11 cellular contexts compared by ENCODE assay signal in genomic region chr10:97412891-97413304, GRCh38. TPM values are rescaled to one million over a fixed set of nuclear protein-coding genes. Genes with fewer than 3 reads are reported as not detected.
DNase-seq lines count a peak whose midpoint lies in the region; ATAC-seq and TF ChIP-seq lines count a peak whose summit lies in the region.
"Had no signal": no experiment of that assay in that cellular context is flagged by ENCODE, and none has a peak within 500 bp of the region (broad histone marks: within the 10 kb centered on the region; RNA-seq: fewer than 3 reads in every experiment).

No MANE protein-coding gene starts in this region.

- BruUV-seq in MCF 10A (replicated peaks; lab: Mats Ljungman, UMichigan), result no TSS peak

- H3K4me1 ChIP-seq in breast epithelium, result no peaks in the 10 kb centered on the region

- no peak for TF ChIP-seq POLR2A in breast epithelium (IDR thresholded peaks at IDR 0.05)

- H3K36me3 ChIP-seq in breast epithelium, result no peaks in the 10 kb centered on the region
- H3K36me3 ChIP-seq: BLaER1 had no signal

- peak overlapping the region; percentile 13 for H3K4me3 Mint-ChIP-seq in MCF 10A (ENCODE audit: unreplicated experiment)
- peak overlapping the region; percentile 56 for H3K4me3 Mint-ChIP-seq in activated CD8-positive, alpha-beta memory T cell treated with anti-CD3 and anti-CD28 coated beads, Interleukin-2, amount 10 ng/mL, durations not matched to agents 7 days and 5 days
- H3K4me3 Mint-ChIP-seq in stimulated activated naive B cell treated with anti-CD40 and anti-IgM and Interleukin-4, amounts not matched to agents 10 μg/mL and 1 μg/mL and 100 μg/mL, for 72 hours, result no peak overlapping the region

- H3K4me1 Mint-ChIP-seq in MCF 10A (ENCODE audit: insufficient read depth, unreplicated experiment), result peaks cover 8% of the 10 kb centered on the region
- H3K4me1 Mint-ChIP-seq in activated CD8-positive, alpha-beta memory T cell treated with anti-CD3 and anti-CD28 coated beads, Interleukin-2, amount 10 ng/mL, durations not matched to agents 7 days and 5 days, result peaks cover 59% of the 10 kb centered on the region
- H3K4me1 Mint-ChIP-seq in stimulated activated naive B cell treated with anti-CD40 and anti-IgM and Interleukin-4, amounts not matched to agents 10 μg/mL and 1 μg/mL and 100 μg/mL, for 72 hours, result peaks cover 7 to 23% of the 10 kb centered on the region in 2 donors

- TF ChIP-seq CTCF in MCF 10A (IDR thresholded peaks at IDR 0.05; ENCODE audit: unreplicated experiment), result no peak
- TF ChIP-seq CTCF in breast epithelium (IDR thresholded peaks at IDR 0.05), result no peak

- H3K36me3 Mint-ChIP-seq in MCF 10A (ENCODE audit: insufficient read depth, unreplicated experiment), result no peaks in the 10 kb centered on the region
- no peaks in the 10 kb centered on the region for H3K36me3 Mint-ChIP-seq in activated CD8-positive, alpha-beta memory T cell treated with anti-CD3 and anti-CD28 coated beads, Interleukin-2, amount 10 ng/mL, durations not matched to agents 7 days and 5 days
- H3K36me3 Mint-ChIP-seq in stimulated activated naive B cell treated with anti-CD40 and anti-IgM and Interleukin-4, amounts not matched to agents 10 μg/mL and 1 μg/mL and 100 μg/mL, for 72 hours, result no peaks in the 10 kb centered on the region

- peak; percentile 50 for ATAC-seq in activated CD8-positive, alpha-beta memory T cell treated with anti-CD3 and anti-CD28 coated beads, Interleukin-2, amount 10 ng/mL, durations not matched to agents 7 days and 5 days
- ATAC-seq in stimulated activated naive B cell treated with anti-CD40 and anti-IgM and Interleukin-4, amounts not matched to agents 10 μg/mL and 1 μg/mL and 100 μg/mL, for 72 hours (replicated peaks), result no peak
- ATAC-seq: Right ventricle myocardium inferior had no signal

- POLR2A ChIA-PET in MCF 10A (lab: Yijun Ruan, JAX), result interaction anchor here (0.6 to 5.0 kb wide), 12 partner anchors 9 to 302 kb away, joined by 3 to 46 read pairs (median 4); partner anchors contain the start of genes ANKRD2, AVPI1 and RRP12

- CTCF ChIA-PET in MCF 10A (lab: Yijun Ruan, JAX), result interaction anchor here (0.7 to 3.0 kb wide), 7 partner anchors 10 to 134 kb away, joined by 3 to 16 read pairs (median 4); partner anchors contain the start of gene RRP12
- CTCF ChIA-PET in activated CD8-positive, alpha-beta memory T cell treated with anti-CD3 and anti-CD28 coated beads, Interleukin-2, amount 10 ng/mL, durations not matched to agents 7 days and 5 days (lab: Charles Lee), result interaction anchor here (1.1 to 9.5 kb wide), 5 partner anchors 9 to 35 kb away, joined by 3 to 122 read pairs (median 21); partner anchors contain the start of genes PGAM1 and RRP12

- DNase-seq in MCF 10A (ENCODE audit: unreplicated experiment) (peak; percentile 84), breast epithelium (ENCODE audit: low spot score in 2 of 2) (no peak), islet precursor cell (peak; percentile 87), ureter (ENCODE audit: low spot score) (peak; percentile 77), NCI-H524 (lab: John Stamatoyannopoulos, UW) (no peak), occipital lobe (lab: John Stamatoyannopoulos, UW) (no peak)
- peak; percentile 83 for DNase-seq in activated CD8-positive, alpha-beta memory T cell treated with anti-CD3 and anti-CD28 coated beads, Interleukin-2, amount 10 ng/mL, durations not matched to agents 7 days and 5 days
- no peak for DNase-seq in stimulated activated naive B cell treated with anti-CD40 and anti-IgM and Interleukin-4, amounts not matched to agents 10 μg/mL and 1 μg/mL and 100 μg/mL, for 72 hours
- DNase-seq: foreskin melanocyte had no signal

- intact Hi-C loops in MCF 10A (cut with micrococcal nuclease) (no loop called here), breast epithelium (cut with DNase I; ENCODE audit: low total_unique reads) (no loop called here)

- peak overlapping the region; percentile 92 for H3K27ac Mint-ChIP-seq in MCF 10A (ENCODE audit: low read depth, unreplicated experiment)
- H3K27ac Mint-ChIP-seq in activated CD8-positive, alpha-beta memory T cell treated with anti-CD3 and anti-CD28 coated beads, Interleukin-2, amount 10 ng/mL, durations not matched to agents 7 days and 5 days, result peak overlapping the region; percentile 88
- H3K27ac Mint-ChIP-seq in stimulated activated naive B cell treated with anti-CD40 and anti-IgM and Interleukin-4, amounts not matched to agents 10 μg/mL and 1 μg/mL and 100 μg/mL, for 72 hours, result no peak overlapping the region

- no peaks in the 10 kb centered on the region for H3K27me3 ChIP-seq in breast epithelium
- H3K27me3 ChIP-seq: BLaER1 had no signal

- H3K27ac ChIP-seq in breast epithelium, result no peak overlapping the region

- H3K9me3 Mint-ChIP-seq in MCF 10A (ENCODE audit: unreplicated experiment), result no peaks in the 10 kb centered on the region
- no peaks in the 10 kb centered on the region for H3K9me3 Mint-ChIP-seq in activated CD8-positive, alpha-beta memory T cell treated with anti-CD3 and anti-CD28 coated beads, Interleukin-2, amount 10 ng/mL, durations not matched to agents 7 days and 5 days (ENCODE audit: low read depth)
- no peaks in the 10 kb centered on the region for H3K9me3 Mint-ChIP-seq in stimulated activated naive B cell treated with anti-CD40 and anti-IgM and Interleukin-4, amounts not matched to agents 10 μg/mL and 1 μg/mL and 100 μg/mL, for 72 hours

- no peaks in the 10 kb centered on the region for H3K9me3 ChIP-seq in breast epithelium
- H3K9me3 ChIP-seq: BLaER1 had no signal

- no peaks in the 10 kb centered on the region for H3K27me3 Mint-ChIP-seq in MCF 10A (ENCODE audit: insufficient read depth, unreplicated experiment)
- no peaks in the 10 kb centered on the region for H3K27me3 Mint-ChIP-seq in activated CD8-positive, alpha-beta memory T cell treated with anti-CD3 and anti-CD28 coated beads, Interleukin-2, amount 10 ng/mL, durations not matched to agents 7 days and 5 days
- no peaks in the 10 kb centered on the region for H3K27me3 Mint-ChIP-seq in stimulated activated naive B cell treated with anti-CD40 and anti-IgM and Interleukin-4, amounts not matched to agents 10 μg/mL and 1 μg/mL and 100 μg/mL, for 72 hours

- H3K4me3 ChIP-seq in breast epithelium, result no peak overlapping the region
- H3K4me3 ChIP-seq: BLaER1 had no signal

RNA-seq across cellular contexts. Expression of gene RRP12, which starts 11.8 kb away (rescaled TPM):
- total RNA-seq in MCF 10A (2022) (66.1 and 86.7 TPM in 2 replicates), breast epithelium (10 to 100 TPM in 2 of 3 donors, 1 to 10 TPM in 1; 7.7 to 17.7 (median 15.7) TPM), ureter (51.9 TPM), occipital lobe (9.2 TPM)
- 10 to 100 TPM; 30.7 to 38.1 TPM for total RNA-seq in activated CD8-positive, alpha-beta memory T cell treated with anti-CD3 and anti-CD28 coated beads, Interleukin-2, amount 10 ng/mL, durations not matched to agents 7 days and 5 days

RNA-seq across cellular contexts. Expression of gene PGAM1, which starts 13.1 kb away (rescaled TPM):
- total RNA-seq in MCF 10A (2022) (235 and 248 TPM in 2 replicates), breast epithelium (100 to 1,000 TPM; 162 to 182 (median 171) TPM), ureter (190 TPM), occipital lobe (109 TPM)
- total RNA-seq in activated CD8-positive, alpha-beta memory T cell treated with anti-CD3 and anti-CD28 coated beads, Interleukin-2, amount 10 ng/mL, durations not matched to agents 7 days and 5 days, result 100 to 1,000 TPM; 459 to 582 TPM

RNA-seq across cellular contexts. Expression of gene EXOSC1, which starts 32.9 kb away (rescaled TPM):
- total RNA-seq in MCF 10A (2022) (56.5 and 62.3 TPM in 2 replicates), breast epithelium (10 to 100 TPM; 27.7 to 37.9 (median 36.7) TPM), ureter (41.2 TPM), occipital lobe (38.7 TPM)
- 10 to 100 TPM; 49.5 to 56.8 TPM for total RNA-seq in activated CD8-positive, alpha-beta memory T cell treated with anti-CD3 and anti-CD28 coated beads, Interleukin-2, amount 10 ng/mL, durations not matched to agents 7 days and 5 days

RNA-seq across cellular contexts. Expression of gene ZDHHC16, which starts 33.1 kb away (rescaled TPM):
- total RNA-seq in MCF 10A (2022) (44.9 and 48.0 TPM in 2 replicates), breast epithelium (10 to 100 TPM; 21.6 to 53.1 (median 44.6) TPM), ureter (34.0 TPM), occipital lobe (21.2 TPM)
- 10 to 100 TPM; 33.1 to 42.4 TPM for total RNA-seq in activated CD8-positive, alpha-beta memory T cell treated with anti-CD3 and anti-CD28 coated beads, Interleukin-2, amount 10 ng/mL, durations not matched to agents 7 days and 5 days

Comparison
In these comparisons a context has a peak if more than half of its experiments do, and no peak if none do; other contexts are left out.
1. DNase-seq: peak in MCF 10A (single experiment), activated CD8-positive, alpha-beta memory T cell treated with anti-CD3 and anti-CD28 coated beads, Interleukin-2, amount 10 ng/mL, durations not matched to agents 7 days and 5 days (single experiment), islet precursor cell (single experiment) and ureter (single experiment); none in breast epithelium (0 of 2), NCI-H524 (0 of 2), occipital lobe (single experiment) and stimulated activated naive B cell treated with anti-CD40 and anti-IgM and Interleukin-4, amounts not matched to agents 10 μg/mL and 1 μg/mL and 100 μg/mL, for 72 hours (single experiment).
2. H3K4me3 Mint-ChIP-seq: peak in MCF 10A (single experiment) and activated CD8-positive, alpha-beta memory T cell treated with anti-CD3 and anti-CD28 coated beads, Interleukin-2, amount 10 ng/mL, durations not matched to agents 7 days and 5 days (single experiment); none in stimulated activated naive B cell treated with anti-CD40 and anti-IgM and Interleukin-4, amounts not matched to agents 10 μg/mL and 1 μg/mL and 100 μg/mL, for 72 hours (0 of 2).